ENCODE assay signal across 11 cellular contexts in genomic region chr7:23333671-23334246, GRCh38. TPM values are rescaled to one million over a fixed set of nuclear protein-coding genes. Genes with fewer than 3 reads are reported as not detected.
DNase-seq lines count a peak whose midpoint lies in the region; ATAC-seq and TF ChIP-seq lines count a peak whose summit lies in the region.
"Had no signal": no experiment of that assay in that cellular context is flagged by ENCODE, and none has a peak within 500 bp of the region (broad histone marks: within the 10 kb centered on the region; RNA-seq: fewer than 3 reads in every experiment).

No MANE protein-coding gene starts in this region.

- H3K9me2 ChIP-seq in HCT116 (ENCODE audit: insufficient read depth) = no peaks in the 10 kb centered on the region

- no peak overlapping the region for H2AFZ ChIP-seq in HCT116 (ENCODE audit: low read depth, low read length, poor library complexity, severe bottlenecking)

- no peak overlapping the region for H3K4me3 Mint-ChIP-seq in type B pancreatic cell
- H3K4me3 Mint-ChIP-seq: WTC11 had no signal

- H3K36me3 ChIP-seq in HCT116 (ENCODE audit: control insufficient read depth in 1 of 2, insufficient read depth in 2 of 2, low read length in 2 of 2) (peaks cover 40 to 54% of the 10 kb centered on the region in 2 experiments), stomach (no peaks in the 10 kb centered on the region)
- H3K36me3 ChIP-seq: prostate gland had no signal

- no peak overlapping the region for H3K4me3 ChIP-seq in HCT116 (replicated peaks in 1 of 2; ENCODE audit: low read depth in 1 of 2, low read length in 2 of 2)
- no peak overlapping the region for H3K4me3 ChIP-seq in stomach
- H3K4me3 ChIP-seq: prostate gland had no signal

- TF ChIP-seq POLR2A in HCT116 (IDR thresholded peaks at IDR 0.05; ENCODE audit: borderline replicate concordance, extremely low read depth, insufficient read depth, insufficient read length) (no peak), stomach (IDR thresholded peaks at IDR 0.05) (no peak)

- TF ChIP-seq CTCF in HCT116 (IDR thresholded peaks at IDR 0.05 in 2 of 3, conservative IDR thresholded peaks at IDR 0.05 in 1 of 3; ENCODE audit: borderline replicate concordance in 1 of 3, insufficient read depth in 1 of 3, low read depth in 2 of 3, low read length in 2 of 3) (no peak), stomach (IDR thresholded peaks at IDR 0.05) (no peak), type B pancreatic cell (conservative IDR thresholded peaks at IDR 0.05) (no peak)

- peaks cover 7% of the 10 kb centered on the region; the same call in 1 of the 2 replicates for H4K20me1 ChIP-seq in HCT116 (ENCODE audit: insufficient read depth)

- no peaks in the 10 kb centered on the region for H3K9me3 Mint-ChIP-seq in type B pancreatic cell
- H3K9me3 Mint-ChIP-seq: WTC11 had no signal

- H3K79me2 ChIP-seq in HCT116 (ENCODE audit: insufficient read depth, low read length) = peaks cover 20% of the 10 kb centered on the region; the same call in 1 of the 2 replicates

- peaks cover 10% of the 10 kb centered on the region for H3K4me1 Mint-ChIP-seq in type B pancreatic cell (ENCODE audit: unreplicated experiment)
- H3K4me1 Mint-ChIP-seq: WTC11 had no signal

- H3K4me1 ChIP-seq in HCT116 (ENCODE audit: control insufficient read depth in 1 of 2, insufficient read depth in 2 of 2, low read length in 2 of 2) (peaks cover 54 to 57% of the 10 kb centered on the region in 2 experiments), stomach (peaks cover 23 to 43% (median 34%) of the 10 kb centered on the region in 4 donors)
- H3K4me1 ChIP-seq: prostate gland had no signal

- peaks cover 44% of the 10 kb centered on the region for H3K36me3 Mint-ChIP-seq in type B pancreatic cell

- no peak overlapping the region for H3K9ac ChIP-seq in HCT116 (ENCODE audit: low read length)

- H3K27ac Mint-ChIP-seq in type B pancreatic cell = no peak overlapping the region

- DNase-seq in HCT116 (ENCODE audit: low read depth, low spot score) = no peak
- DNase-seq in amniotic stem cell (lab: John Stamatoyannopoulos, UW) = peak; percentile 64
- DNase-seq in left cardiac atrium = peak; percentile 46
- no peak for DNase-seq in stomach
- DNase-seq in SW480 (ENCODE audit: low spot score) = no peak
- DNase-seq in activated effector memory CD4-positive, alpha-beta T cell treated with anti-CD3 and anti-CD28 coated beads, Interleukin-2, amount 50 U/mL, for 16 hours = no peak
- no peak for DNase-seq in central memory CD4-positive, alpha-beta T cell
- no peak for DNase-seq in type B pancreatic cell (ENCODE audit: extremely low spot score, unreplicated experiment)
- DNase-seq: hypothalamus had no signal

- peaks cover 0 to 8% of the 10 kb centered on the region in 2 experiments; a peak in 1 of 4 replicates for H3K9me3 ChIP-seq in HCT116 (ENCODE audit: control insufficient read depth in 1 of 2, insufficient read depth in 1 of 2, low read depth in 1 of 2, low read length in 2 of 2)
- peaks cover 0 to 8% (median 2%) of the 10 kb centered on the region in 4 donors for H3K9me3 ChIP-seq in stomach
- H3K9me3 ChIP-seq: prostate gland had no signal

- no peaks in the 10 kb centered on the region for H3K27me3 Mint-ChIP-seq in type B pancreatic cell

- TF ChIP-seq RAD21 in HCT116 (IDR thresholded peaks at IDR 0.05; ENCODE audit: low read depth) = no peak

- RAD21 ChIA-PET in HCT116 (lab: Charles Lee; ENCODE audit: low non-redundant PET in 1 of 2, low total read pairs in 2 of 2, uncharacterized antibody in 2 of 2, unreplicated experiment in 2 of 2) = no interaction called here

- no peak for TF ChIP-seq EP300 in stomach (IDR thresholded peaks at IDR 0.05)

- no TSS peak for BruUV-seq in HCT116 (replicated peaks; lab: Mats Ljungman, UMichigan)

- whole genome bisulfite sequencing in stomach, 5 donors = 34 to 51% (median 37%) methylated on average over 9 of the region's 9 CpGs

- intact Hi-C loops in HCT116 (cut with micrococcal nuclease) = no loop called here
- intact Hi-C loops in left cardiac atrium (cut with DNase I) = no loop called here
- intact Hi-C loops in stomach (cut with DNase I; ENCODE audit: low total_unique reads) = no loop called here

- CTCF ChIA-PET in HCT116 (lab: Charles Lee) = interaction anchor here (1.3 kb wide), 1 partner anchor 60 kb away, joined by 3 read pairs; no protein-coding TSS in a partner anchor

- no peaks in the 10 kb centered on the region for H3K27me3 ChIP-seq in HCT116 (ENCODE audit: insufficient read depth, low read length)
- H3K27me3 ChIP-seq in stomach = peaks cover 0 to 40% (median 14%) of the 10 kb centered on the region in 3 donors

- H3K27ac ChIP-seq in HCT116 (ENCODE audit: low read depth, low read length) (peak overlapping the region; percentile 48), stomach (peak overlapping the region; percentile 2 to 76 (median 50))
- H3K27ac ChIP-seq: prostate gland had no signal

- peak overlapping the region; percentile 32 for H3K4me2 ChIP-seq in HCT116 (ENCODE audit: low read length)

- POLR2A ChIA-PET in HCT116 (lab: Charles Lee) = no interaction called here

- ATAC-seq in HCT116 = peak; percentile 35
- ATAC-seq in left cardiac atrium = peak; percentile 17 to 85
- ATAC-seq: WTC11 had no signal

TF ChIP-seq in HCT116, 20 proteins besides CTCF, POLR2A, EP300 and RAD21 (continues in another document):
- TF ChIP-seq ATF3 (IDR thresholded peaks at IDR 0.05) (no peak), SIN3A (IDR thresholded peaks at IDR 0.05; ENCODE audit: low read depth) (no peak), POLR2AphosphoS5 (IDR thresholded peaks at IDR 0.05; ENCODE audit: low read depth, low read length) (no peak), MAX (IDR thresholded peaks at IDR 0.05) (no peak), ZBTB33 (IDR thresholded peaks at IDR 0.05; ENCODE audit: extremely low read depth, insufficient replicate concordance, low read length) (no peak), SP1 (IDR thresholded peaks at IDR 0.05; ENCODE audit: low read depth) (0 out of 2 replicates have a peak, but pooled peaks have one; percentile 13), REST (IDR thresholded peaks at IDR 0.05; ENCODE audit: low read depth) (no peak), SRF (IDR thresholded peaks at IDR 0.05; ENCODE audit: low read depth) (no peak), ELF1 (IDR thresholded peaks at IDR 0.05; ENCODE audit: borderline replicate concordance, low read depth) (no peak), EZH2 (IDR thresholded peaks at IDR 0.05) (no peak), ZFX (IDR thresholded peaks at IDR 0.05) (no peak), ZNF274 (IDR thresholded peaks at IDR 0.05; ENCODE audit: low read depth, low read length) (no peak), FOSL1 (IDR thresholded peaks at IDR 0.05; ENCODE audit: low read depth) (peak; percentile 49), EGR1 (IDR thresholded peaks at IDR 0.05; ENCODE audit: low read depth) (no peak), JUND (IDR thresholded peaks at IDR 0.05) (peak; percentile 46; the same call in 1 of the 2 replicates), CBX3 (IDR thresholded peaks at IDR 0.05; ENCODE audit: low read depth) (no peak)

RNA-seq across cellular contexts. Expression of gene MALSU1, which starts 34.6 kb away (rescaled TPM):
- total RNA-seq in HCT116 (2021; ENCODE audit: unreplicated experiment) = 105 TPM
- 64.0 and 76.1 TPM in 2 replicates for polyA plus RNA-seq in HCT116 (2012)
- total RNA-seq in left cardiac atrium = 10 to 100 TPM; 78.3 to 78.7 TPM
- total RNA-seq in stomach = 10 to 100 TPM in 4 of 5 donors, 1 to 10 TPM in 1; 2.9 to 79.9 (median 68.9) TPM
- 10 to 100 TPM; 32.9 to 49.3 (median 42.8) TPM for polyA plus RNA-seq in stomach
- total RNA-seq in type B pancreatic cell (ENCODE audit: low replicate concordance) = 50.0 and 50.5 TPM in 2 replicates

Comparison
In these comparisons a context has a peak if more than half of its experiments do, and no peak if none do; other contexts are left out.
1. DNase-seq: peak in amniotic stem cell (single experiment) and left cardiac atrium (single experiment); none in HCT116 (single experiment), stomach (single experiment), SW480 (single experiment), activated effector memory CD4-positive, alpha-beta T cell treated with anti-CD3 and anti-CD28 coated beads, Interleukin-2, amount 50 U/mL, for 16 hours (single experiment), central memory CD4-positive, alpha-beta T cell (single experiment) and type B pancreatic cell (single experiment).